9 cellular contexts compared by ENCODE assay signal in genomic region chr10:88851706-88852105, GRCh38. TPM values are rescaled to one million over a fixed set of nuclear protein-coding genes. Genes with fewer than 3 reads are reported as not detected.
A peak's percentile ranks its signal among the peaks of the same experiment; 100 is the strongest.
DNase-seq lines count a peak whose midpoint lies in the region; ATAC-seq, FAIRE-seq and TF ChIP-seq lines count a peak whose summit lies in the region.
"Had no signal": no experiment of that assay in that cellular context is flagged by ENCODE, and none has a peak within 500 bp of the region (broad histone marks: within the 10 kb centered on the region; RNA-seq: fewer than 3 reads in every experiment).

Gene ANKRD22, minus strand, starts transcription at chr10:88851844. Its CDS starts 237 bp downstream, at chr10:88851607.

- H3K4me3 ChIP-seq in Caco-2 (ENCODE audit: low read depth, low read length) (no peak within 1 kb of the TSS), GM12878 (no peak within 1 kb of the TSS; the same call in 1 of the 2 replicates)

- in situ Hi-C loops in GM12878 (cut with MboI) = no loop called here

- no peak for TF ChIP-seq CTCF in Caco-2 (IDR thresholded peaks at IDR 0.05; ENCODE audit: insufficient read depth in 1 of 2, low read depth in 1 of 2, low read length in 1 of 2, severe bottlenecking in 1 of 2, unreplicated experiment in 1 of 2)
- no peak for TF ChIP-seq CTCF in GM12878 (IDR thresholded peaks at IDR 0.05 in 2 of 3, conservative IDR thresholded peaks at IDR 0.05 in 1 of 3; ENCODE audit: control insufficient read depth in 2 of 3, extremely low read depth in 1 of 3, insufficient read depth in 1 of 3, low read depth in 3 of 3, low read length in 3 of 3)

- no peak for TF ChIP-seq POLR2A in GM12878 (IDR thresholded peaks at IDR 0.05; ENCODE audit: low read depth, low read length)

- BruUV-seq in Caco-2 (replicated peaks; lab: Mats Ljungman, UMichigan) = no TSS peak
- BruUV-seq in GM12878 (replicated peaks; lab: Mats Ljungman, UMichigan) = no TSS peak

- H3K36me3 ChIP-seq in Caco-2 (ENCODE audit: control insufficient read depth, insufficient read depth, low read length) (no peaks in the 10 kb centered on the region), GM12878 (ENCODE audit: control insufficient read depth in 2 of 2, insufficient read depth in 2 of 2, low read length in 1 of 2) (no peaks in the 10 kb centered on the region)

- peak within 1 kb of the TSS; percentile 71 for H2AFZ ChIP-seq in GM12878 (ENCODE audit: control insufficient read depth, low read depth, low read length)

- ATAC-seq in GM12878 = peak; percentile 39; the same call in 1 of the 3 replicates
- no peak for ATAC-seq in HG03097 (IDR thresholded peaks at IDR 0.05; ENCODE audit: low FRiP score, unreplicated experiment)
- no peak for ATAC-seq in GM18520 (IDR thresholded peaks at IDR 0.05; ENCODE audit: unreplicated experiment)
- no peak for ATAC-seq in GM19397 (IDR thresholded peaks at IDR 0.05; ENCODE audit: unreplicated experiment)

- peaks cover 13% of the 10 kb centered on the region for H3K4me1 ChIP-seq in Caco-2
- H3K4me1 ChIP-seq in GM12878 (ENCODE audit: control insufficient read depth, insufficient read depth, low read length) = peaks cover 4% of the 10 kb centered on the region; the same call in 1 of the 2 replicates

- H3K27ac Mint-ChIP-seq in Caco-2 (ENCODE audit: unreplicated experiment) = peak within 1 kb of the TSS; percentile 23
- H3K27ac Mint-ChIP-seq: activated naive CD4-positive, alpha-beta T cell treated with anti-CD3 and anti-CD28 coated beads, Interleukin-2, amount 50 U/mL, for 24 hours had no signal

- H3K4me2 ChIP-seq in GM12878 (ENCODE audit: control insufficient read depth, insufficient read depth) = peak within 1 kb of the TSS; percentile 23

- SMC1A ChIA-PET in GM12878 (lab: Charles Lee; ENCODE audit: uncharacterized antibody, unreplicated experiment) = interaction anchor here (1.0 to 3.8 kb wide), 4 partner anchors 11 to 28 kb away, joined by 3 to 24 read pairs (median 5); no protein-coding TSS in a partner anchor

- H3K36me3 Mint-ChIP-seq in Caco-2 (ENCODE audit: insufficient read depth, unreplicated experiment) = no peaks in the 10 kb centered on the region
- H3K36me3 Mint-ChIP-seq: activated naive CD4-positive, alpha-beta T cell treated with anti-CD3 and anti-CD28 coated beads, Interleukin-2, amount 50 U/mL, for 24 hours had no signal

- intact Hi-C loops in Caco-2 (cut with micrococcal nuclease; ENCODE audit: unreplicated experiment) (no loop called here), GM12878 (cut with micrococcal nuclease; ENCODE audit: unreplicated experiment) (no loop called here)

- DNase-seq in Caco-2 (peak; percentile 52 to 59), MV-4-11 (lab: John Stamatoyannopoulos, UW) (peak; percentile 98), GM12878 (ENCODE audit: low read depth, low spot score) (no peak), medulla oblongata (ENCODE audit: extremely low spot score) (peak; percentile 32), NCI-H1048 (lab: John Stamatoyannopoulos, UW) (no peak)

- FAIRE-seq in GM12878 (lab: Jason Lieb, UNC) = no peak

- H3K9me3 ChIP-seq in Caco-2 (no peaks in the 10 kb centered on the region), GM12878 (replicated peaks; ENCODE audit: control insufficient read depth, insufficient read depth, low read length) (no peaks in the 10 kb centered on the region)

- H3K27me3 ChIP-seq in Caco-2 (replicated peaks; ENCODE audit: control insufficient read depth, insufficient read depth, low read length) (no peaks in the 10 kb centered on the region), GM12878 (replicated peaks in 1 of 2; ENCODE audit: control insufficient read depth in 2 of 2, insufficient read depth in 2 of 2, low read length in 1 of 2) (no peaks in the 10 kb centered on the region)

- POLR2A ChIA-PET in Caco-2 (lab: Charles Lee) = no interaction called here
- POLR2A ChIA-PET in GM12878 (lab: Charles Lee) = no interaction called here

- no peak within 1 kb of the TSS for H3K27ac ChIP-seq in GM12878 (ENCODE audit: control insufficient read depth, insufficient read depth)

- no peaks in the 10 kb centered on the region for H3K79me2 ChIP-seq in GM12878 (ENCODE audit: control insufficient read depth, insufficient read depth, low read length)

- CTCF ChIA-PET in Caco-2 (lab: Charles Lee) (interaction anchor here (1.0 kb wide), 1 partner anchor 81 kb away, joined by 3 read pairs; no protein-coding TSS in a partner anchor), GM12878 (lab: Yijun Ruan, JAX) (interaction anchor here (1.7 to 3.6 kb wide), 2 partner anchors 17 to 81 kb away, joined by 9 to 30 read pairs; no protein-coding TSS in a partner anchor)

- RAD21 ChIA-PET in GM12878 (lab: Charles Lee; ENCODE audit: unreplicated experiment) = interaction anchor here (0.7 to 1.6 kb wide), 3 partner anchors 15 to 79 kb away, joined by 3 to 6 read pairs (median 4); no protein-coding TSS in a partner anchor

- TF ChIP-seq RAD21 in GM12878 (IDR thresholded peaks at IDR 0.05; ENCODE audit: insufficient read depth, low read depth, low read length) = no peak

- no peak within 1 kb of the TSS for H3K9ac ChIP-seq in GM12878 (ENCODE audit: control insufficient read depth, insufficient read depth, low read length)

- no peaks in the 10 kb centered on the region for H3K27me3 Mint-ChIP-seq in Caco-2 (ENCODE audit: insufficient read depth, unreplicated experiment)
- H3K27me3 Mint-ChIP-seq: activated naive CD4-positive, alpha-beta T cell treated with anti-CD3 and anti-CD28 coated beads, Interleukin-2, amount 50 U/mL, for 24 hours had no signal

- TF ChIP-seq EP300 in GM12878 (IDR thresholded peaks at IDR 0.05; ENCODE audit: borderline replicate concordance in 1 of 2, control insufficient read depth in 1 of 2, low read depth in 2 of 2, low read length in 2 of 2) = no peak

- WGBS in GM12878 (ENCODE audit: insufficient coverage, insufficient replicate concordance, low lambda C conversion rate, missing lambda C conversion rate) = 48% methylated on average over 5 of the region's 5 CpGs

- no peaks in the 10 kb centered on the region for H3K9me3 Mint-ChIP-seq in Caco-2 (ENCODE audit: unreplicated experiment)
- H3K9me3 Mint-ChIP-seq: activated naive CD4-positive, alpha-beta T cell treated with anti-CD3 and anti-CD28 coated beads, Interleukin-2, amount 50 U/mL, for 24 hours had no signal

- H3K4me3 Mint-ChIP-seq in Caco-2 (ENCODE audit: unreplicated experiment) = peak within 1 kb of the TSS; percentile 40
- H3K4me3 Mint-ChIP-seq: activated naive CD4-positive, alpha-beta T cell treated with anti-CD3 and anti-CD28 coated beads, Interleukin-2, amount 50 U/mL, for 24 hours had no signal

- H4K20me1 ChIP-seq in GM12878 (ENCODE audit: control insufficient read depth, insufficient read depth) = no peaks in the 10 kb centered on the region

- peaks cover 7% of the 10 kb centered on the region for H3K4me1 Mint-ChIP-seq in Caco-2 (ENCODE audit: low read depth, unreplicated experiment)

TF ChIP-seq in GM12878, 131 proteins besides CTCF, POLR2A, EP300 and RAD21:
- TF ChIP-seq EED (IDR thresholded peaks at IDR 0.05; ENCODE audit: low read depth) = peak; percentile 40; the same call in 1 of the 2 replicates
- TF ChIP-seq MEF2A (IDR thresholded peaks at IDR 0.05; ENCODE audit: insufficient read depth, low read depth, low read length) = no peak

RNA-seq across cellular contexts. Expression of gene ANKRD22, which starts in this region (rescaled TPM):
- total RNA-seq in Caco-2 (2022) (not detected in 2 replicates), GM12878 (2014; rRNA removed) (0.54 and 0.62 TPM in 2 replicates), GM12878 (2014; rRNA removed; fragmentation: Illumina TruSeq; extraction: Trizol) (0.51 and 0.98 TPM in 2 replicates), GM12878 (2021) (0.48 and 0.56 TPM in 2 replicates)
- total RNA-seq in GM12878 (2013; cell fraction: nucleolus; rRNA removed) = not detected in 2 replicates
- polyA plus RNA-seq in GM12878 (2011; ENCODE audit: low read depth) = 0.16 TPM
- polyA plus RNA-seq in GM12878 (2011; rRNA removed) (0.52 and 0.59 TPM in 2 replicates), GM12878 (2014; fragmentation: Illumina TruSeq; extraction: Trizol) (0.95 and 1.1 TPM in 2 replicates), GM12878 (2014; fragmentation: Nextera tagmentation; extraction: Ambion mirVana) (1 to 10 TPM in 1 of 2 experiments, under 1 TPM in 1; 0.92 to 1.3 TPM), GM12878 (2014; rRNA removed) (0.59 and 0.96 TPM in 2 replicates), GM12878 (2016; fragmentation: Nextera tagmentation; extraction: Ambion mirVana) (under 1 TPM; 0.30 to 0.79 TPM)
- polyA plus RNA-seq in GM12878 (2011; cell fraction: cytosol; rRNA removed) = 0.17 and 0.22 TPM in 2 replicates
- 0.16 TPM in 1 of 2 replicates, not detected in the other for polyA plus RNA-seq in GM12878 (2011; cell fraction: nucleus; rRNA removed)
- polyA plus RNA-seq in GM12878 (2012) = 0.08 and 0.16 TPM in 2 replicates
- 0.15 TPM in 1 of 2 replicates, not detected in the other for polyA minus RNA-seq in GM12878 (2011; rRNA and poly(A)+ RNA removed)
- not detected in 2 replicates for polyA minus RNA-seq in GM12878 (2011; cell fraction: cytosol; rRNA and poly(A)+ RNA removed)
- polyA minus RNA-seq in GM12878 (2011; cell fraction: nucleus; rRNA and poly(A)+ RNA removed) = not detected in 2 replicates

Comparison
In these comparisons a context has a peak if more than half of its experiments do, and no peak if none do; other contexts are left out.
1. Peak in DNase-seq in Caco-2; RNA of the gene not detected or under 1 TPM.
2. DNase-seq: peak in MV-4-11 (single experiment) and medulla oblongata (single experiment); none in GM12878 (single experiment) and NCI-H1048 (single experiment).